Comparison of ENCODE assay signal across 8 cellular contexts in the genomic region with DNA sequence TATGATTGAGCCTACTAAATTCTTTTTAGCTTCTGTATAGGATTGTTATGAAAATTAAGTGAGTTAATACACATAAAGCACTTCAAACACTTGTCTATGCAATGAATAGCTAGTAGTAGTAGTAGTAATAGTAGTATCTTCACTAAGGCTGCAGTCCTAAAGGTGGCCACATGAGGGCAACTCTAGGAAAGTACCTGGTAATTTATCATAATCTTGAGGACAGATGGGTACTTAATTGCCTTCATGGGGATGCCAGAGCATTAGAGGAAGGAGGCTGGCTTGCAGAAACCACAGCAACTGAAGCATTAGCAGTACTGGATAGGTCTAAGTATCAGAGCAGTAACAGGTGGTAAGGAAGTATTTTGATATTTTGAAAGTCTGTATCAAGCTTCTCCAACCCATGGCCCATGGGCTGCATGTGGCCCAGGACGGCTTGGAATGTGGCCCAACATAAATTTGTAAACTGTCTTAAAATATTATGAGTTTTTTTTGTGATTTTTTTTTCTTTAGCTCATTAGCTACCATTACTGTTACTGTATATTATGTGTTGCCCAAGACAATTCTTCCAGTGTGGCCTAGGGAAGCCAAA. TPM values are rescaled to one million over a fixed set of nuclear protein-coding genes. Genes with fewer than 3 reads are reported as not detected.
DNase-seq lines count a peak whose midpoint lies in the region; FAIRE-seq and TF ChIP-seq lines count a peak whose summit lies in the region.

No MANE protein-coding gene starts in this region.

- H3K36me3 ChIP-seq in OCI-LY3 (replicated peaks; ENCODE audit: low read depth, low read length) (peaks cover 21% of the 10 kb centered on the region), kidney (ENCODE audit: control insufficient read depth in 1 of 2, insufficient read depth in 2 of 2, low read length in 2 of 2) (no peaks in the 10 kb centered on the region)

- H3K4me1 ChIP-seq in OCI-LY3 (ENCODE audit: low read length) = peaks cover 92% of the 10 kb centered on the region
- no peaks in the 10 kb centered on the region for H3K4me1 ChIP-seq in kidney (ENCODE audit: control insufficient read depth in 1 of 2, insufficient read depth in 1 of 2, low read depth in 1 of 2, low read length in 2 of 2)

- peak; percentile 17 for DNase-seq in DMS53 treated with DMSO at 0.1 percent for 48 hours (lab: John Stamatoyannopoulos, UW; ENCODE audit: unreplicated experiment)
- DNase-seq in H4 (ENCODE audit: low spot score) = peak; percentile 47
- peak; percentile 81 for DNase-seq in activated effector memory CD4-positive, alpha-beta T cell treated with anti-CD3 and anti-CD28 coated beads, Interleukin-2, amount 50 U/mL, for 16 hours
- DNase-seq in kidney = no peak
- peak; percentile 38 to 49 for DNase-seq in stimulated activated CD8-positive, alpha-beta memory T cell treated with anti-CD3 and anti-CD28 coated beads, Interleukin-7, amount 100 ng/mL, for 4 hours (ENCODE audit: low read depth in 2 of 2)
- no peak for DNase-seq in AG08396 (ENCODE audit: low spot score)
- no peak for DNase-seq in HCEC 1CT

- TF ChIP-seq CTCF in OCI-LY3 (IDR thresholded peaks at IDR 0.05; ENCODE audit: low read depth, low read length) (peak; percentile 71), kidney (IDR thresholded peaks at IDR 0.05; ENCODE audit: borderline replicate concordance, extremely low read depth, insufficient read depth) (peak; percentile 34)

- H3K27me3 ChIP-seq in OCI-LY3 (ENCODE audit: low read depth, low read length) = no peaks in the 10 kb centered on the region

- H3K4me3 ChIP-seq in OCI-LY3 (ENCODE audit: low read length) = no peak overlapping the region
- no peak overlapping the region for H3K4me3 ChIP-seq in kidney (ENCODE audit: low read length in 2 of 2)

- no peaks in the 10 kb centered on the region for H3K79me2 ChIP-seq in OCI-LY3 (ENCODE audit: low read length)

- H2AFZ ChIP-seq in OCI-LY3 (ENCODE audit: low read depth, low read length) = no peak overlapping the region

- intact Hi-C loops in kidney (cut with DNase I) = no loop called here

- H4K20me1 ChIP-seq in OCI-LY3 (ENCODE audit: insufficient read depth, low read length) = no peaks in the 10 kb centered on the region

- peak overlapping the region; percentile 54; the same call in 1 of the 2 replicates for H3K4me2 ChIP-seq in OCI-LY3 (ENCODE audit: low read length)

- H3K27ac ChIP-seq in OCI-LY3 (ENCODE audit: low read length) = peak overlapping the region; percentile 95
- H3K27ac ChIP-seq in kidney (ENCODE audit: low read depth in 2 of 2, low read length in 2 of 2) = no peak overlapping the region

- H3K9ac ChIP-seq in OCI-LY3 (ENCODE audit: low read length) (peak overlapping the region; percentile 64; the same call in 1 of the 2 replicates), kidney (ENCODE audit: low read length in 2 of 2) (no peak overlapping the region)

- no peak for FAIRE-seq in kidney (lab: Jason Lieb, UNC)

- H3K9me3 ChIP-seq in OCI-LY3 (ENCODE audit: insufficient read depth, low read length) = no peaks in the 10 kb centered on the region
- no peaks in the 10 kb centered on the region for H3K9me3 ChIP-seq in kidney (ENCODE audit: control insufficient read depth in 1 of 2, low read length in 2 of 2)

RNA-seq across cellular contexts. Expression of a gene that starts 17.3 kb away (rescaled TPM):
- 0.37 and 1.5 TPM in 2 replicates for total RNA-seq in H4 (2014; rRNA removed; shearing (Covaris generic))
- 6.9 TPM for total RNA-seq in kidney
- polyA plus RNA-seq in kidney (ENCODE audit: insufficient read depth, low read depth, low replicate concordance) = 1.4 TPM

RNA-seq across cellular contexts. Expression of a gene that starts 17.4 kb away (rescaled TPM):
- total RNA-seq in H4 (2014; rRNA removed; shearing (Covaris generic)) = not detected in 2 replicates
- total RNA-seq in kidney = 3.4 TPM
- 3.7 TPM for polyA plus RNA-seq in kidney (ENCODE audit: insufficient read depth, low read depth, low replicate concordance)

Comparison
In these comparisons a context has a peak if more than half of its experiments do, and no peak if none do; other contexts are left out.
1. DNase-seq: peak in DMS53 treated with DMSO at 0.1 percent for 48 hours (single experiment), H4 (single experiment), activated effector memory CD4-positive, alpha-beta T cell treated with anti-CD3 and anti-CD28 coated beads, Interleukin-2, amount 50 U/mL, for 16 hours (single experiment) and stimulated activated CD8-positive, alpha-beta memory T cell treated with anti-CD3 and anti-CD28 coated beads, Interleukin-7, amount 100 ng/mL, for 4 hours (2 of 2); none in kidney (single experiment), AG08396 (single experiment) and HCEC 1CT (single experiment).